ENCODE assay signal across 12 cellular contexts in genomic region chr15:86139828-86140227, GRCh38.
DNase-seq lines count a peak whose midpoint lies in the region; ATAC-seq and TF ChIP-seq lines count a peak whose summit lies in the region.
"Had no signal": no experiment of that assay in that cellular context is flagged by ENCODE, and none has a peak within 500 bp of the region (broad histone marks: within the 10 kb centered on the region; RNA-seq: fewer than 3 reads in every experiment).

No MANE protein-coding gene starts in this region.

- DNase-seq in DMS53 (lab: John Stamatoyannopoulos, UW), result peak; percentile 23
- no peak for DNase-seq in DMS53 treated with DMSO at 0.1 percent for 48 hours (lab: John Stamatoyannopoulos, UW; ENCODE audit: unreplicated experiment)
- DNase-seq in activated CD8-positive, alpha-beta memory T cell treated with anti-CD3 and anti-CD28 coated beads, Interleukin-2, amount 50 U/mL, for 48 hours, result peak; percentile 68
- DNase-seq in stimulated activated CD4-positive, alpha-beta T cell treated with anti-CD3 and anti-CD28 coated beads, Interleukin-12 subunit alpha, Interleukin-12 subunit beta, amount 100 ng/mL, for 4 hours, result peak; percentile 4
- DNase-seq in GF-D8 (lab: John Stamatoyannopoulos, UW), result no peak
- DNase-seq in osteocyte (ENCODE audit: extremely low spot score, unreplicated experiment), result no peak
- DNase-seq: hippocampal formation, NCI-H1105 treated with DMSO at 0.1 percent for 48 hours, nucleus accumbens had no signal

- H3K27ac Mint-ChIP-seq in osteocyte (ENCODE audit: unreplicated experiment), result no peak overlapping the region
- H3K27ac Mint-ChIP-seq: T-helper 1 cell treated with Interleukin-12 subunit alpha and Interleukin-12 subunit beta and Interleukin-4 antibody, amounts not matched to agents 30 μg/mL and 1 μg/mL, for 36 hours had no signal

- no peaks in the 10 kb centered on the region for H3K36me3 Mint-ChIP-seq in osteocyte (ENCODE audit: unreplicated experiment)

- TF ChIP-seq CTCF in osteocyte (IDR thresholded peaks at IDR 0.05), result no peak

- H3K9me3 Mint-ChIP-seq in osteocyte (ENCODE audit: unreplicated experiment), result peaks cover 51% of the 10 kb centered on the region

- no peaks in the 10 kb centered on the region for H3K27me3 Mint-ChIP-seq in osteocyte (ENCODE audit: unreplicated experiment)

- no peaks in the 10 kb centered on the region for H3K4me1 Mint-ChIP-seq in osteocyte (ENCODE audit: unreplicated experiment)

- H3K4me3 Mint-ChIP-seq in osteocyte (ENCODE audit: unreplicated experiment), result no peak overlapping the region
- H3K4me3 Mint-ChIP-seq: T-helper 1 cell treated with Interleukin-12 subunit alpha and Interleukin-12 subunit beta and Interleukin-4 antibody, amounts not matched to agents 30 μg/mL and 1 μg/mL, for 36 hours had no signal

- ATAC-seq in HG02885 (IDR thresholded peaks at IDR 0.05; ENCODE audit: poor library complexity, unreplicated experiment) (peak; percentile 59), HG03139 (IDR thresholded peaks at IDR 0.05; ENCODE audit: unreplicated experiment) (no peak)

Comparison
In these comparisons a context has a peak if more than half of its experiments do, and no peak if none do; other contexts are left out.
1. DNase-seq: peak in DMS53 (single experiment), activated CD8-positive, alpha-beta memory T cell treated with anti-CD3 and anti-CD28 coated beads, Interleukin-2, amount 50 U/mL, for 48 hours (single experiment) and stimulated activated CD4-positive, alpha-beta T cell treated with anti-CD3 and anti-CD28 coated beads, Interleukin-12 subunit alpha, Interleukin-12 subunit beta, amount 100 ng/mL, for 4 hours (single experiment); none in DMS53 treated with DMSO at 0.1 percent for 48 hours (single experiment), GF-D8 (single experiment) and osteocyte (single experiment).